In the genomic region with DNA sequence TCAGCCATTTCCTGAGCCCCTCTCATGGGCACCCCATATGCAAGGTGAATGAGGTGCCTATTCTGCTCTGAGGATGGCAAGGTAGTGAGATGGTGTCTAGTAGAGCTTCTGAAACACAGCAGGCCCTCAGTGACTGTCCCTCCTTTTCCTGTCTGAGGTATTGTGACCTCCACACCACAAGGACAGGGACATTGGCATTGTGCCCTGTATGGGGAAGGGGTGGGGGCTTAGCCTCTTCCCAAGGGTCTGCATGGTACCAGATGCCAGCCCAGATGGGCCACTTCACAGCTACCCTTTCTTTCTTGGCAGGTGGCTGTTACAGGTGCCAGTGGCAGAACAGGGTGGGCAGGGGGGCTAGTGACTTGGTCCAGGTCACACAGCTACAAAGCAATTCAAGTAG, we compare ENCODE assay signal across 1 cellular context.
TF ChIP-seq lines count a peak whose summit lies in the region.

No MANE protein-coding gene starts in this region.

TF ChIP-seq in IMR-90, 13 proteins besides CTCF, POLR2A, EP300 and RAD21 (continued from another document):
- TF ChIP-seq, protein P1, sequence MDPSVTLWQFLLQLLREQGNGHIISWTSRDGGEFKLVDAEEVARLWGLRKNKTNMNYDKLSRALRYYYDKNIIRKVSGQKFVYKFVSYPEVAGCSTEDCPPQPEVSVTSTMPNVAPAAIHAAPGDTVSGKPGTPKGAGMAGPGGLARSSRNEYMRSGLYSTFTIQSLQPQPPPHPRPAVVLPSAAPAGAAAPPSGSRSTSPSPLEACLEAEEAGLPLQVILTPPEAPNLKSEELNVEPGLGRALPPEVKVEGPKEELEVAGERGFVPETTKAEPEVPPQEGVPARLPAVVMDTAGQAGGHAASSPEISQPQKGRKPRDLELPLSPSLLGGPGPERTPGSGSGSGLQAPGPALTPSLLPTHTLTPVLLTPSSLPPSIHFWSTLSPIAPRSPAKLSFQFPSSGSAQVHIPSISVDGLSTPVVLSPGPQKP (IDR thresholded peaks at IDR 0.05; ENCODE audit: borderline replicate concordance, low read depth, low read length), result no peak
- TF ChIP-seq MAZ (IDR thresholded peaks at IDR 0.05; ENCODE audit: borderline replicate concordance, low read depth, low read length) (no peak), NFE2L2 (IDR thresholded peaks at IDR 0.05; ENCODE audit: low read depth, low read length) (no peak), SMC3 (IDR thresholded peaks at IDR 0.05; ENCODE audit: low read depth, low read length) (no peak), RFX5 (IDR thresholded peaks at IDR 0.05; ENCODE audit: low read depth, low read length) (no peak), CEBPB (IDR thresholded peaks at IDR 0.05; ENCODE audit: low read depth, low read length) (no peak), FOS (IDR thresholded peaks at IDR 0.05; ENCODE audit: low read depth, low read length) (no peak), CHD1 (IDR thresholded peaks at IDR 0.05; ENCODE audit: low read depth, low read length) (no peak), MXI1 (IDR thresholded peaks at IDR 0.05; ENCODE audit: borderline replicate concordance, low read depth, low read length) (no peak), RCOR1 (IDR thresholded peaks at IDR 0.05; ENCODE audit: insufficient replicate concordance, low read length) (no peak)
- TF ChIP-seq, protein P2, sequence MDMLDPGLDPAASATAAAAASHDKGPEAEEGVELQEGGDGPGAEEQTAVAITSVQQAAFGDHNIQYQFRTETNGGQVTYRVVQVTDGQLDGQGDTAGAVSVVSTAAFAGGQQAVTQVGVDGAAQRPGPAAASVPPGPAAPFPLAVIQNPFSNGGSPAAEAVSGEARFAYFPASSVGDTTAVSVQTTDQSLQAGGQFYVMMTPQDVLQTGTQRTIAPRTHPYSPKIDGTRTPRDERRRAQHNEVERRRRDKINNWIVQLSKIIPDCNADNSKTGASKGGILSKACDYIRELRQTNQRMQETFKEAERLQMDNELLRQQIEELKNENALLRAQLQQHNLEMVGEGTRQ (IDR thresholded peaks at IDR 0.05; ENCODE audit: low read depth, low read length), result no peak
